8 cellular contexts compared by ENCODE assay signal in genomic region chr11:61361686-61362541, GRCh38. TPM values are rescaled to one million over a fixed set of nuclear protein-coding genes. Genes with fewer than 3 reads are reported as not detected.
A peak's percentile ranks its signal among the peaks of the same experiment; 100 is the strongest.
DNase-seq lines count a peak whose midpoint lies in the region; TF ChIP-seq lines count a peak whose summit lies in the region.

CYB561A3 (minus strand) TSS chr11:61361882; CDS start chr11:61356713, 5,169 bp downstream.
TMEM138 (plus strand) TSS chr11:61362374; CDS start chr11:61364391, 2,017 bp downstream.

- peak within 1 kb of the TSS; percentile 100 for H3K9ac ChIP-seq in SK-N-MC (ENCODE audit: insufficient read length)

- H3K4me1 ChIP-seq in HEK293 (ENCODE audit: control insufficient read depth, insufficient read depth, low read length): peaks cover 2% of the 10 kb centered on the region; the same call in 1 of the 2 replicates

- peak within 1 kb of the TSS; percentile 94 for H3K27ac ChIP-seq in HEK293 (ENCODE audit: extremely low read depth, low read depth, low read length)
- H3K27ac ChIP-seq in SK-N-MC: peak within 1 kb of the TSS; percentile 97
- peak within 1 kb of the TSS; percentile 97 for H3K27ac ChIP-seq in temporal lobe (ENCODE audit: low read depth, low read length)

- H3K9me3 ChIP-seq in HEK293 (ENCODE audit: control insufficient read depth, insufficient read depth, low read depth, low read length) (no peaks in the 10 kb centered on the region), SK-N-MC (ENCODE audit: low read depth, low read length) (no peaks in the 10 kb centered on the region)

- DNase-seq in GF-D8 (lab: John Stamatoyannopoulos, UW): peak; percentile 86
- DNase-seq in MV-4-11 (lab: John Stamatoyannopoulos, UW): peak; percentile 93
- peak; percentile 53 for DNase-seq in SK-N-MC (ENCODE audit: low read depth, low spot score)
- DNase-seq in activated naive CD4-positive, alpha-beta T cell treated with anti-CD3 and anti-CD28 coated beads, Interleukin-2, amount 50 U/mL, for 16 hours: peak; percentile 90
- DNase-seq in globus pallidus (ENCODE audit: low spot score): peak; percentile 94
- DNase-seq in occipital lobe (lab: John Stamatoyannopoulos, UW): peak; percentile 94

- CTCF ChIA-PET in HEK293 (lab: Yijun Ruan, JAX): interaction anchor here (0.5 to 9.6 kb wide), 8 partner anchors 9 to 388 kb away, joined by 3 to 69 read pairs (median 4); no protein-coding TSS in a partner anchor

- peak within 1 kb of the TSS; percentile 65 for H3K4me3 ChIP-seq in HEK293 (ENCODE audit: low read depth, low read length)
- peak within 1 kb of the TSS; percentile 86 for H3K4me3 ChIP-seq in SK-N-MC

- POLR2A ChIA-PET in HEK293 (lab: Yijun Ruan, JAX): interaction anchor here (0.6 to 4.6 kb wide), 27 partner anchors 9 to 448 kb away, joined by 3 to 56 read pairs (median 5); partner anchors contain the start of genes CPSF7, DDB1, SDHAF2 and TKFC

- H3K36me3 ChIP-seq in HEK293 (ENCODE audit: control insufficient read depth in 2 of 2, insufficient read depth in 1 of 2, low read length in 2 of 2): peaks cover 10 to 33% of the 10 kb centered on the region in 2 experiments; a peak in 2 of 3 replicates
- peaks cover 33% of the 10 kb centered on the region for H3K36me3 ChIP-seq in SK-N-MC (ENCODE audit: insufficient read depth, low read length)

- no peak for TF ChIP-seq CTCF in HEK293 (tag by site-specific recombination; IDR thresholded peaks at IDR 0.05)

TF ChIP-seq in HEK293, 187 proteins besides CTCF, POLR2A, EP300 and RAD21 (continues in another document):
- TF ChIP-seq ZNF626 (tag by site-specific recombination; IDR thresholded peaks at IDR 0.05) (no peak), GLIS2 (tag by site-specific recombination; IDR thresholded peaks at IDR 0.05) (peak; percentile 95), GLIS1 (tag by site-specific recombination; IDR thresholded peaks at IDR 0.05) (peak; percentile 66), ZSCAN30 (tag by site-specific recombination; IDR thresholded peaks at IDR 0.05) (no peak; the same call in 1 of the 2 replicates), ZNF37A (tag by site-specific recombination; IDR thresholded peaks at IDR 0.05) (no peak), ZNF221 (tag by site-specific recombination; IDR thresholded peaks at IDR 0.05; ENCODE audit: borderline replicate concordance) (no peak), ZNF350 (tag by site-specific recombination; IDR thresholded peaks at IDR 0.05) (no peak), ZFP3 (tag by site-specific recombination; IDR thresholded peaks at IDR 0.05; ENCODE audit: low read depth) (no peak), ZNF704 (tag by site-specific recombination; IDR thresholded peaks at IDR 0.05) (no peak), ZNF2 (tag by site-specific recombination; IDR thresholded peaks at IDR 0.05) (peak; percentile 86; the same call in 1 of the 2 replicates), ZSCAN5A (tag by site-specific recombination; IDR thresholded peaks at IDR 0.05) (peak; percentile 62; the same call in 1 of the 2 replicates), ZNF843 (tag by site-specific recombination; IDR thresholded peaks at IDR 0.05) (0 out of 2 replicates have a peak, but pooled peaks have one; percentile 23), EGR2 (tag by site-specific recombination; IDR thresholded peaks at IDR 0.05; ENCODE audit: low read depth) (peak; percentile 83), ZNF248 (tag by site-specific recombination; IDR thresholded peaks at IDR 0.05) (no peak), ZNF768 (tag by site-specific recombination; IDR thresholded peaks at IDR 0.05) (no peak), ZNF223 (tag by site-specific recombination; IDR thresholded peaks at IDR 0.05) (no peak), ZBTB48 (tag by site-specific recombination; IDR thresholded peaks at IDR 0.05) (peak; percentile 95), ZNF530 (tag by site-specific recombination; IDR thresholded peaks at IDR 0.05; ENCODE audit: low read depth) (no peak), ZNF423 (tag by site-specific recombination; IDR thresholded peaks at IDR 0.05) (no peak), AEBP2 (tag by site-specific recombination; IDR thresholded peaks at IDR 0.05; ENCODE audit: borderline replicate concordance) (no peak), ZNF184 (tag by site-specific recombination; IDR thresholded peaks at IDR 0.05) (no peak), SP3 (tag by site-specific recombination; IDR thresholded peaks at IDR 0.05) (peak; percentile 84), ZNF433 (tag by site-specific recombination; IDR thresholded peaks at IDR 0.05; ENCODE audit: low read depth) (no peak), SP2 (tag by site-specific recombination; IDR thresholded peaks at IDR 0.05) (peak; percentile 91), ZNF239 (tag by site-specific recombination; IDR thresholded peaks at IDR 0.05) (no peak), PRDM2 (tag by site-specific recombination; IDR thresholded peaks at IDR 0.05; ENCODE audit: borderline replicate concordance) (no peak), MZF1 (tag by site-specific recombination; IDR thresholded peaks at IDR 0.05; ENCODE audit: borderline replicate concordance) (no peak)

RNA-seq across cellular contexts. Expression of gene CYB561A3, which starts in this region (rescaled TPM):
- total RNA-seq in occipital lobe: 8.9 TPM
- total RNA-seq in temporal lobe: 4.2 TPM

RNA-seq across cellular contexts. Expression of gene TMEM138, which starts in this region (rescaled TPM):
- 24.2 TPM for total RNA-seq in occipital lobe
- 15.0 TPM for total RNA-seq in temporal lobe

Comparison
In these comparisons a context has a peak if more than half of its experiments do, and no peak if none do; other contexts are left out.
1. Peak in every context shown above with its lines: DNase-seq, H3K4me3 ChIP-seq and H3K27ac ChIP-seq.